8 cellular contexts compared by ENCODE assay signal in the genomic region with DNA sequence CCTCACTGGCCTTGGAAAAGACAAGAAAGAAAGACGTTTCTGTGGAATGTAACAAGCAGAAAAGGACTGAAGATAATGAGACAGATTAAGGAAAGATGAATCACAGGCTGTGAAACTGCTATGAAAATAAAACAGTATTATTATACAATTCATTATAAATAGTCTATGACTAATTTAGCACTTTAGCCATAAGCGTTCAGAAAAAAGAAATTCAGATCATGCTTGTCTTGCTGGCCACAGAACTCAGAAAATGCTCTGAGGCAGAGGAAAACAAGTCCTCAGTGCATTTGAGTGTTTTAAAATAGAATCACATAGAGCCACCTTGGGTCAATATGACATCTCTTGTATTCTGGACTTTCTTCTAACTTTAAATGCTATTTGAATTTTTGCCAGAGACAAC.
A peak's percentile ranks its signal among the peaks of the same experiment; 100 is the strongest.
DNase-seq lines count a peak whose midpoint lies in the region; ATAC-seq and TF ChIP-seq lines count a peak whose summit lies in the region.
"Not testable (repeated sequence)": the region's sequence is repeated elsewhere in the genome, so short reads cannot be mapped to it uniquely, and the experiment has no call there.

No MANE protein-coding gene starts in this region.

- H3K9me1 ChIP-seq in IMR-90 (ENCODE audit: insufficient read depth, low read length), result not testable (repeated sequence)

- H4K91ac ChIP-seq in IMR-90 (ENCODE audit: insufficient read depth, low read depth, low read length), result not testable (repeated sequence)

- not testable (repeated sequence) for H3K36me3 ChIP-seq in IMR-90 (ENCODE audit: control insufficient read depth, insufficient read depth, low read length); RWPE2 (ENCODE audit: low read depth); psoas muscle (ENCODE audit: insufficient read depth in 1 of 2, low read depth in 1 of 2); gastrocnemius medialis; thoracic aorta

- H3K4me2 ChIP-seq in IMR-90 (ENCODE audit: low read depth, low read length), result not testable (repeated sequence)

- intact Hi-C loops in IMR-90 (cut with micrococcal nuclease); psoas muscle (cut with DNase I); gastrocnemius medialis (cut with DNase I; ENCODE audit: low total_unique reads): not testable (repeated sequence)

- not testable (repeated sequence) for H2BK20ac ChIP-seq in IMR-90 (ENCODE audit: low read depth, low read length)

- H3K4ac ChIP-seq in IMR-90 (ENCODE audit: low read depth, low read length), result not testable (repeated sequence)

- not testable (repeated sequence) for H2AK5ac ChIP-seq in IMR-90 (ENCODE audit: low read depth, low read length)

- not testable (repeated sequence) for H2AFZ ChIP-seq in IMR-90 (replicated peaks; ENCODE audit: low read length, poor library complexity)

- H3K9me3 ChIP-seq in IMR-90 (ENCODE audit: control insufficient read depth, insufficient read depth, low read length); RWPE2 (ENCODE audit: severe bottlenecking); psoas muscle; gastrocnemius medialis; thoracic aorta: not testable (repeated sequence)

- H3K56ac ChIP-seq in IMR-90 (ENCODE audit: extremely low read depth, insufficient read depth, low read length), result not testable (repeated sequence)

- H3K14ac ChIP-seq in IMR-90 (replicated peaks; ENCODE audit: low read depth, low read length), result not testable (repeated sequence)

- not testable (repeated sequence) for TF ChIP-seq POLR2A in IMR-90 (IDR thresholded peaks at IDR 0.05; ENCODE audit: low read depth, low read length); gastrocnemius medialis (IDR thresholded peaks at IDR 0.05)

- TF ChIP-seq RAD21 in IMR-90 (IDR thresholded peaks at IDR 0.05; ENCODE audit: low read length), result not testable (repeated sequence)

- not testable (repeated sequence) for H3K27ac ChIP-seq in IMR-90 (ENCODE audit: insufficient read depth, low read length); RWPE2 (ENCODE audit: poor library complexity, severe bottlenecking); foreskin keratinocyte; psoas muscle; gastrocnemius medialis; thoracic aorta

- not testable (repeated sequence) for H3K4me3 ChIP-seq in IMR-90 (ENCODE audit: insufficient read depth, low read depth, low read length); RWPE2 (ENCODE audit: severe bottlenecking); psoas muscle; gastrocnemius medialis; thoracic aorta

- not testable (repeated sequence) for H3K79me1 ChIP-seq in IMR-90 (ENCODE audit: low read depth in 1 of 2, low read length in 2 of 2)

- not testable (repeated sequence) for H2AK9ac ChIP-seq in IMR-90 (replicated peaks; ENCODE audit: low read depth, low read length, poor library complexity)

- not testable (repeated sequence) for H2BK15ac ChIP-seq in IMR-90 (ENCODE audit: low read depth, low read length)

- not testable (repeated sequence) for H2BK5ac ChIP-seq in IMR-90 (ENCODE audit: low read depth, low read length, poor library complexity, severe bottlenecking)

- H3K4me1 Mint-ChIP-seq in activated T-helper 17 cell treated with anti-CD3 and anti-CD28 coated beads, Interleukin-2, amount 50 U/mL, for 72 hours, result not testable (repeated sequence)

- not testable (repeated sequence) for H2BK120ac ChIP-seq in IMR-90 (ENCODE audit: low read depth, low read length)

- H3K9me3 Mint-ChIP-seq in activated T-helper 17 cell treated with anti-CD3 and anti-CD28 coated beads, Interleukin-2, amount 50 U/mL, for 72 hours, result not testable (repeated sequence)

- not testable (repeated sequence) for H3K23ac ChIP-seq in IMR-90 (ENCODE audit: low read depth, low read length)

- not testable (repeated sequence) for H4K8ac ChIP-seq in IMR-90 (ENCODE audit: low read depth in 2 of 2, low read length in 2 of 2)

- BruUV-seq in IMR-90 (replicated peaks; lab: Mats Ljungman, UMichigan), result not testable (repeated sequence)

- not testable (repeated sequence) for H3K27ac Mint-ChIP-seq in activated T-helper 17 cell treated with anti-CD3 and anti-CD28 coated beads, Interleukin-2, amount 50 U/mL, for 72 hours

- H3K27me3 ChIP-seq in IMR-90 (ENCODE audit: control insufficient read depth, insufficient read depth, low read length); RWPE2 (ENCODE audit: insufficient read depth, poor library complexity, severe bottlenecking); foreskin keratinocyte; psoas muscle (ENCODE audit: insufficient read depth in 3 of 3, low read length in 2 of 3); gastrocnemius medialis; thoracic aorta (replicated peaks; ENCODE audit: insufficient read depth): not testable (repeated sequence)

- H3K4me1 ChIP-seq in IMR-90 (ENCODE audit: control insufficient read depth, insufficient read depth, low read length); RWPE2 (ENCODE audit: insufficient read depth, poor library complexity, severe bottlenecking); foreskin keratinocyte; psoas muscle; gastrocnemius medialis; thoracic aorta (ENCODE audit: control insufficient read depth in 1 of 2, low read depth in 2 of 2): not testable (repeated sequence)

- dilution Hi-C loops in IMR-90 (cut with HindIII; ENCODE audit: low sequenced_read_pairs, unreplicated experiment), result not testable (repeated sequence)

- H3K36me3 Mint-ChIP-seq in activated T-helper 17 cell treated with anti-CD3 and anti-CD28 coated beads, Interleukin-2, amount 50 U/mL, for 72 hours (ENCODE audit: low read depth), result not testable (repeated sequence)

- no CpG with 5 or more reads among the region's 2 CpGs for WGBS in IMR-90 (ENCODE audit: extremely low coverage in 2 of 2, insufficient read length in 1 of 2), 2 experiments
- 0 to 38% methylated on average over 1 of the region's 2 CpGs; no CpG with 5 or more reads in 1 of the 3 donors for WGBS in psoas muscle, 3 donors

- not testable (repeated sequence) for TF ChIP-seq CTCF in IMR-90 (conservative IDR thresholded peaks at IDR 0.05; ENCODE audit: low read depth, low read length); RWPE2 (IDR thresholded peaks at IDR 0.05; ENCODE audit: poor library complexity, severe bottlenecking); foreskin keratinocyte (conservative IDR thresholded peaks at IDR 0.05); psoas muscle (IDR thresholded peaks at IDR 0.05); gastrocnemius medialis (IDR thresholded peaks at IDR 0.05 in 4 of 5, conservative IDR thresholded peaks at IDR 0.05 in 1 of 5); thoracic aorta (IDR thresholded peaks at IDR 0.05)

- H3K4me3 Mint-ChIP-seq in activated T-helper 17 cell treated with anti-CD3 and anti-CD28 coated beads, Interleukin-2, amount 50 U/mL, for 72 hours, result not testable (repeated sequence)

- H4K5ac ChIP-seq in IMR-90 (ENCODE audit: low read depth, low read length), result not testable (repeated sequence)

- in situ Hi-C loops in IMR-90 (cut with MboI; ENCODE audit: low sequenced_read_pairs); gastrocnemius medialis (cut with MboI; ENCODE audit: low sequenced_read_pairs in 4 of 4): not testable (repeated sequence)

- not testable (repeated sequence) for H3K18ac ChIP-seq in IMR-90 (ENCODE audit: low read depth, low read length)

- not testable (repeated sequence) for DNase-seq in IMR-90; RWPE2 (ENCODE audit: low spot score); foreskin keratinocyte; left lobe of liver (ENCODE audit: low spot score); psoas muscle; gastrocnemius medialis; thoracic aorta (ENCODE audit: low spot score)

- H3K27me3 Mint-ChIP-seq in activated T-helper 17 cell treated with anti-CD3 and anti-CD28 coated beads, Interleukin-2, amount 50 U/mL, for 72 hours, result not testable (repeated sequence)

- H4K20me1 ChIP-seq in IMR-90 (ENCODE audit: insufficient read depth, low read length), result not testable (repeated sequence)

- H3K9ac ChIP-seq in IMR-90 (ENCODE audit: low read depth, low read length), result not testable (repeated sequence)

- peak; percentile 89 for ATAC-seq in IMR-90 (ENCODE audit: low read depth)
- peak; percentile 72 for ATAC-seq in RWPE2 (ENCODE audit: low read depth)
- ATAC-seq in activated T-helper 17 cell treated with anti-CD3 and anti-CD28 coated beads, Interleukin-2, amount 50 U/mL, for 72 hours (replicated peaks), result peak; percentile 51
- peak; percentile 82 for ATAC-seq in foreskin keratinocyte
- peak; percentile 41 for ATAC-seq in left lobe of liver
- ATAC-seq in psoas muscle, result peak; percentile 68 to 87 (median 78)
- peak; percentile 73 to 87 for ATAC-seq in gastrocnemius medialis
- ATAC-seq in thoracic aorta (ENCODE audit: insufficient number of reproducible peaks, low FRiP score, low read depth), result peak; percentile 55

- CTCF ChIA-PET in IMR-90 (lab: Yijun Ruan, JAX), result not testable (repeated sequence)

- POLR2A ChIA-PET in IMR-90 (lab: Charles Lee; ENCODE audit: unreplicated experiment), result not testable (repeated sequence)
